In the genomic region with DNA sequence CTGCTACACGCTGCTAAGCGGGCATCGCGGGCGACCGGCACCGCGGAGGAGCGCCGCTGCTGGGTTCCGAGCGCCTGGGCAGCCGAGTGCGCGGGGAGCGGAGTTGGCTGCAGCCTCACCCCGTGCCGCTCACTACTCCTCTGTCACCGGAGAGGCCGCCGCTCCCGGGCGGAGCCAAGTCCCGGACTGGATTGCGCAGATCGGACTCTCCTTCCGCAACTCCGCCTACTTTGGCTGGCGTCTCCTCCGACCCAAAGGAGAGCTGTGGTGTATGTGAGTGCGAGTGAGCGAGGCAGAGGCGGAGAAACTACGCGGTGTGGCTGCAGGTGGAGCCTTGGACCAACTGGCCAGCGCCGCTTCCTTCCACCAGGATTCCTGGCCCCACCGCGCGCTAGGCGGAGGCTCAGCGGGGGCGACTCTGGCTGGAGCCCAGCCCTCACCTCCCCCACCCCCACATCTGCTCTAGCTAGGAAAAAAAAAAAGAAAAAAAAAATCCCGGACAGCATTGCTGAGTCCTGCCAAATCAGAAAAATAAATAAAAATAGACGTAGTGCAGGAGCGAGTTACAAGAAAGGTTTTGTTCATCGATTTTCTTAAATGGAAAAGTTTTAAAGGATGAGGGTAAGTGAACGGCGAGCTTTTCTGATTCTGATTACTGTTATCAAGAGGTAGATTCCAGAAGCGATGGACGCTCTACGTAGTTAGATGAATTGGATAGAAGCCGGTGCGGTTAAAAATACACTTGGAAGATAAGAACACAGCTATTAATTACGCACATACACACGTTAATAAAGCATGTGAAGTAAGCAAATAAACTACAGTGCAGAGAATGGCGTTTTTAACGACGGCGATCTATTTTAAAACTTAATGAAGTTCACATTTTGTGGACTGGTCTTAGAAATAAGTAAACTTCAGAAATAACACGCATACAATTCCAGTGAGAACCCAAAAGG, we compare ENCODE assay signal across 8 cellular contexts. TPM values are rescaled to one million over a fixed set of nuclear protein-coding genes. Genes with fewer than 3 reads are reported as not detected.
A peak's percentile ranks its signal among the peaks of the same experiment; 100 is the strongest.
DNase-seq lines count a peak whose midpoint lies in the region; ATAC-seq and TF ChIP-seq lines count a peak whose summit lies in the region.

A gene with protein sequence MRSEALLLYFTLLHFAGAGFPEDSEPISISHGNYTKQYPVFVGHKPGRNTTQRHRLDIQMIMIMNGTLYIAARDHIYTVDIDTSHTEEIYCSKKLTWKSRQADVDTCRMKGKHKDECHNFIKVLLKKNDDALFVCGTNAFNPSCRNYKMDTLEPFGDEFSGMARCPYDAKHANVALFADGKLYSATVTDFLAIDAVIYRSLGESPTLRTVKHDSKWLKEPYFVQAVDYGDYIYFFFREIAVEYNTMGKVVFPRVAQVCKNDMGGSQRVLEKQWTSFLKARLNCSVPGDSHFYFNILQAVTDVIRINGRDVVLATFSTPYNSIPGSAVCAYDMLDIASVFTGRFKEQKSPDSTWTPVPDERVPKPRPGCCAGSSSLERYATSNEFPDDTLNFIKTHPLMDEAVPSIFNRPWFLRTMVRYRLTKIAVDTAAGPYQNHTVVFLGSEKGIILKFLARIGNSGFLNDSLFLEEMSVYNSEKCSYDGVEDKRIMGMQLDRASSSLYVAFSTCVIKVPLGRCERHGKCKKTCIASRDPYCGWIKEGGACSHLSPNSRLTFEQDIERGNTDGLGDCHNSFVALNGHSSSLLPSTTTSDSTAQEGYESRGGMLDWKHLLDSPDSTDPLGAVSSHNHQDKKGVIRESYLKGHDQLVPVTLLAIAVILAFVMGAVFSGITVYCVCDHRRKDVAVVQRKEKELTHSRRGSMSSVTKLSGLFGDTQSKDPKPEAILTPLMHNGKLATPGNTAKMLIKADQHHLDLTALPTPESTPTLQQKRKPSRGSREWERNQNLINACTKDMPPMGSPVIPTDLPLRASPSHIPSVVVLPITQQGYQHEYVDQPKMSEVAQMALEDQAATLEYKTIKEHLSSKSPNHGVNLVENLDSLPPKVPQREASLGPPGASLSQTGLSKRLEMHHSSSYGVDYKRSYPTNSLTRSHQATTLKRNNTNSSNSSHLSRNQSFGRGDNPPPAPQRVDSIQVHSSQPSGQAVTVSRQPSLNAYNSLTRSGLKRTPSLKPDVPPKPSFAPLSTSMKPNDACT (minus strand): TSS at position 142 of the 953 bp plus-strand sequence. CDS start 69,879 bp downstream, outside the sequence.

- POLR2A ChIA-PET in CD4-positive, alpha-beta T cell (lab: Charles Lee): no interaction called here

- peak within 1 kb of the TSS; percentile 70 for H3K4me3 ChIP-seq in fibroblast of the aortic adventitia (ENCODE audit: low read depth, low read length)

- CTCF ChIA-PET in CD4-positive, alpha-beta T cell (lab: Charles Lee): interaction anchor here (0.5 kb wide), 1 partner anchor 27 kb away, joined by 4 read pairs; no protein-coding TSS in a partner anchor

- peaks cover 12% of the 10 kb centered on the region for H3K4me1 Mint-ChIP-seq in CD4-positive, alpha-beta T cell (ENCODE audit: low read depth)
- H3K4me1 Mint-ChIP-seq in naive B cell: peaks cover 20 to 38% (median 33%) of the 10 kb centered on the region in 3 donors

- H3K27me3 ChIP-seq in CD4-positive, alpha-beta T cell (ENCODE audit: control insufficient read depth, insufficient read depth, low read length): peaks cover 67% of the 10 kb centered on the region

- H3K36me3 Mint-ChIP-seq in CD4-positive, alpha-beta T cell (ENCODE audit: low read depth): no peaks in the 10 kb centered on the region
- peaks cover 5 to 9% of the 10 kb centered on the region in 2 donors for H3K36me3 Mint-ChIP-seq in naive B cell

- no peak within 1 kb of the TSS for H3K27ac Mint-ChIP-seq in CD4-positive, alpha-beta T cell
- H3K27ac Mint-ChIP-seq in naive B cell: peak within 1 kb of the TSS in 2 of 6 donors; percentile 52 to 79

- DNase-seq in CD4-positive, alpha-beta T cell: peak in 1 of 10 experiments; percentile 4
- peak; percentile 47 for DNase-seq in GM19238 (ENCODE audit: insufficient read length, low spot score)
- DNase-seq in NCI-H510A (lab: John Stamatoyannopoulos, UW): peak; percentile 73
- DNase-seq in activated T-cell treated with anti-CD3 and anti-CD28 coated beads, Interleukin-2, amount 50 U/mL, for 48 hours: peak; percentile 82 to 86
- DNase-seq in fibroblast of the aortic adventitia (ENCODE audit: low read depth): peak; percentile 72
- DNase-seq in naive B cell: peak; percentile 41

- no peaks in the 10 kb centered on the region for H3K9me3 ChIP-seq in CD4-positive, alpha-beta T cell (ENCODE audit: control insufficient read depth, low read length)

- H3K27ac ChIP-seq in CD4-positive, alpha-beta T cell (ENCODE audit: low read depth, low read length): no peak within 1 kb of the TSS

- H3K9me3 Mint-ChIP-seq in CD4-positive, alpha-beta T cell: no peaks in the 10 kb centered on the region
- H3K9me3 Mint-ChIP-seq in naive B cell: no peaks in the 10 kb centered on the region

- no peak for ATAC-seq in CD4-positive, alpha-beta T cell (ENCODE audit: poor library complexity)
- ATAC-seq in HG03342 (IDR thresholded peaks at IDR 0.05; ENCODE audit: unreplicated experiment) (peak; percentile 54), naive B cell (ENCODE audit: low read depth in 2 of 2) (peak; percentile 47 to 57)

- TF ChIP-seq CTCF in CD4-positive, alpha-beta T cell (IDR thresholded peaks at IDR 0.05): no peak
- TF ChIP-seq CTCF in fibroblast of the aortic adventitia (IDR thresholded peaks at IDR 0.05; ENCODE audit: insufficient read depth, low read length): no peak
- no peak for TF ChIP-seq CTCF in subcutaneous adipose tissue (IDR thresholded peaks at IDR 0.05; ENCODE audit: low read depth)

- H3K4me3 Mint-ChIP-seq in CD4-positive, alpha-beta T cell: peak within 1 kb of the TSS; percentile 49
- peak within 1 kb of the TSS; percentile 79 to 97 (median 89) for H3K4me3 Mint-ChIP-seq in naive B cell

- intact Hi-C loops in CD4-positive, alpha-beta T cell (cut with DNase I, micrococcal nuclease): no loop called here

- H3K27me3 Mint-ChIP-seq in CD4-positive, alpha-beta T cell: peaks cover 78% of the 10 kb centered on the region
- peaks cover 54 to 84% (median 75%) of the 10 kb centered on the region in 3 donors for H3K27me3 Mint-ChIP-seq in naive B cell

RNA-seq across cellular contexts. Expression of the gene that starts here (rescaled TPM):
- total RNA-seq in CD4-positive, alpha-beta T cell: not detected
- total RNA-seq in fibroblast of the aortic adventitia (ENCODE audit: low replicate concordance) (0.36 and 0.41 TPM in 2 replicates), subcutaneous adipose tissue (10 to 100 TPM; 12.6 to 41.6 (median 15.7) TPM)
- 1 to 10 TPM in 3 of 6 donors, under 1 TPM in 2, not detected in 1; 0.48 to 1.6 (median 1.1) TPM for polyA plus RNA-seq in naive B cell (ENCODE audit: low read depth in 6 of 6)

Comparison
In these comparisons a context has a peak if more than half of its experiments do, and no peak if none do; other contexts are left out.
1. Peak in DNase-seq and H3K4me3 ChIP-seq in fibroblast of the aortic adventitia; RNA of the gene not detected or under 1 TPM.